In genomic region chr12:62332598-62332997, GRCh38 we compare ENCODE assay signal across 14 cellular contexts.
A peak's percentile ranks its signal among the peaks of the same experiment; 100 is the strongest.
DNase-seq lines count a peak whose midpoint lies in the region; ATAC-seq and TF ChIP-seq lines count a peak whose summit lies in the region.
"Had no signal": no experiment of that assay in that cellular context is flagged by ENCODE, and none has a peak within 500 bp of the region (broad histone marks: within the 10 kb centered on the region; RNA-seq: fewer than 3 reads in every experiment).

No MANE protein-coding gene starts in this region.

- no peak for ATAC-seq in HG03442 (IDR thresholded peaks at IDR 0.05; ENCODE audit: unreplicated experiment)
- ATAC-seq: right lobe of liver had no signal

- H3K4me3 ChIP-seq in mammary epithelial cell (replicated peaks in 1 of 3; ENCODE audit: insufficient read depth in 1 of 3, low read depth in 2 of 3, low read length in 3 of 3) = no peak overlapping the region
- H3K4me3 ChIP-seq: right lobe of liver had no signal

- H3K4me2 ChIP-seq in mammary epithelial cell (ENCODE audit: insufficient read depth, low read depth, low read length) = no peak overlapping the region

- H3K4me1 ChIP-seq in mammary epithelial cell (ENCODE audit: insufficient read depth, low read length) = no peaks in the 10 kb centered on the region
- H3K4me1 ChIP-seq: right lobe of liver had no signal

- H3K36me3 ChIP-seq in mammary epithelial cell (ENCODE audit: insufficient read depth, low read length) = peaks cover 22% of the 10 kb centered on the region
- H3K36me3 ChIP-seq: right lobe of liver had no signal

- H2AFZ ChIP-seq in mammary epithelial cell (ENCODE audit: low read depth, low read length) = no peak overlapping the region

- no peak overlapping the region for H3K9ac ChIP-seq in mammary epithelial cell (ENCODE audit: insufficient read depth, low read length)

- CTCF ChIA-PET in mammary epithelial cell (lab: Charles Lee; ENCODE audit: low non-redundant PET) = no interaction called here

- H3K27ac ChIP-seq in mammary epithelial cell (ENCODE audit: insufficient read depth, low read depth, low read length) = no peak overlapping the region
- H3K27ac ChIP-seq: right lobe of liver had no signal

- intact Hi-C loops in mammary epithelial cell (cut with micrococcal nuclease) = no loop called here

- TF ChIP-seq CTCF in AG09319 (IDR thresholded peaks at IDR 0.05; ENCODE audit: low read depth, low read length) (no peak), mammary epithelial cell (conservative IDR thresholded peaks at IDR 0.05 in 1 of 2, IDR thresholded peaks at IDR 0.05 in 1 of 2; ENCODE audit: extremely low read depth in 1 of 2, insufficient read depth in 1 of 2, low read depth in 1 of 2, low read length in 2 of 2) (no peak)

- peak; percentile 14 for DNase-seq in AG09319 (ENCODE audit: extremely low read depth, low read depth)
- DNase-seq in HT1080 (ENCODE audit: low read depth) = peak; percentile 42
- DNase-seq in mammary epithelial cell = peak; percentile 57
- peak; percentile 32 for DNase-seq in kidney tubule cell (ENCODE audit: low spot score)
- DNase-seq in SKM-1 (lab: John Stamatoyannopoulos, UW; ENCODE audit: unreplicated experiment) = no peak
- no peak for DNase-seq in effector CD8-positive, alpha-beta T cell (lab: John Stamatoyannopoulos, UW)
- no peak for DNase-seq in T1000 (lab: John Stamatoyannopoulos, UW)
- DNase-seq: activated CD4-positive, alpha-beta T cell treated with anti-CD3 and anti-CD28 coated beads, Interleukin-2, amount 50 U/mL, for 1 hour; erythroblast; immature natural killer cell; NCI-H2227 treated with DMSO at 0.1 percent for 48 hours; right lobe of liver; T-helper 1 cell had no signal

- H3K27me3 ChIP-seq in mammary epithelial cell (ENCODE audit: insufficient read depth, low read length) = no peaks in the 10 kb centered on the region
- H3K27me3 ChIP-seq: right lobe of liver had no signal

- no peaks in the 10 kb centered on the region for H3K9me3 ChIP-seq in mammary epithelial cell (replicated peaks; ENCODE audit: insufficient read depth, low read length)
- H3K9me3 ChIP-seq: right lobe of liver had no signal

- dilution Hi-C loops in mammary epithelial cell (cut with HindIII; ENCODE audit: low sequenced_read_pairs) = no loop called here

- no peaks in the 10 kb centered on the region for H4K20me1 ChIP-seq in mammary epithelial cell (ENCODE audit: insufficient read depth, low read length)

- H3K79me2 ChIP-seq in mammary epithelial cell (ENCODE audit: insufficient read depth, low read length) = peaks cover 20% of the 10 kb centered on the region

- no TSS peak for BruUV-seq in mammary epithelial cell (replicated peaks; lab: Mats Ljungman, UMichigan)

- in situ Hi-C loops in mammary epithelial cell (cut with MboI; ENCODE audit: low sequenced_read_pairs in 2 of 2) = no loop called here

- 100% methylated on average over 1 of the region's 1 CpG for WGBS in mammary epithelial cell (ENCODE audit: low coverage, missing lambda C conversion rate)

Comparison
In these comparisons a context has a peak if more than half of its experiments do, and no peak if none do; other contexts are left out.
1. DNase-seq: peak in AG09319 (single experiment), HT1080 (single experiment), mammary epithelial cell (single experiment) and kidney tubule cell (single experiment); none in SKM-1 (single experiment), effector CD8-positive, alpha-beta T cell (single experiment) and T1000 (single experiment).